ENCODE assay signal across 21 cellular contexts in the genomic region with DNA sequence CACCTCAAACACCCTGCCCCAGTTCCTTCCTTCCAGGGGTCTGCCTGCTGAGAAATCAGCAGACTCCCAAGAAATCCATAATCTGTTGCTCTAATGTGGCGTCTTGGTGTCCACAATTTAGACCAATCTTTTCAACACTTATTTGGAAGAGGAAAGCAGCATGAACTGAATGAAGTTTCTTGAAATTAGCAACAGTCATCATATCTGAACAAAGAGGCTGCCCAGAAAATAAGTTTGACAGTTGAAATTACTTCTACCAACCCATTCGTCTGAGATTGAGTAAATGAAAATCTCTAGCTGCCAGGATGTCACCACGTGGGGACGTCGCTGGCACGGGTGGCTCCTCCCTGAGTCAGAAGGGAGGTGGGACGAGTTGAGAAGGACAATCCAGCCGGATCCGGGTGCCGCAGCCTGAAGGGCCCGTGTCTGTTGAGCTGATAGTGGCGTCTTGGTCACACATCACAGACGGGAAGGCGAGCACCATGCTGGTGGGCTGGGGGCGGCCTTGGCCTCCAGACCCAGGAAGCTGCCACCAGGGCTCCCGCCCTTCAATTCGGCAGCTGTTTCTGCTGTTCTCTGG.
DNase-seq lines count a peak whose midpoint lies in the region; ATAC-seq, FAIRE-seq and TF ChIP-seq lines count a peak whose summit lies in the region.
"Had no signal": no experiment of that assay in that cellular context is flagged by ENCODE, and none has a peak within 500 bp of the region (broad histone marks: within the 10 kb centered on the region; RNA-seq: fewer than 3 reads in every experiment).

No MANE protein-coding gene starts in this region.

- WGBS in HepG2 (ENCODE audit: low lambda C conversion rate): 15% methylated on average over 12 of the region's 17 CpGs

- no peaks in the 10 kb centered on the region for H3F3A ChIP-seq in PC-9 (ENCODE audit: insufficient read depth, low read depth)

- no peak for FAIRE-seq in HepG2 (lab: Jason Lieb, UNC)
- FAIRE-seq: D721Med, GM19239 had no signal

- in situ Hi-C loops in astrocyte of the spinal cord (cut with HindIII; ENCODE audit: low sequenced_read_pairs): no loop called here
- in situ Hi-C loops in HepG2 (cut with HindIII; ENCODE audit: extremely low pct_ligation_motif_present, low pct_unique_long_range_greater_than_20kb): no loop called here

- H3K36me3 ChIP-seq in HepG2 (replicated peaks in 1 of 2; ENCODE audit: control insufficient read depth in 1 of 2, insufficient read depth in 2 of 2, low read length in 2 of 2): no peaks in the 10 kb centered on the region
- no peaks in the 10 kb centered on the region for H3K36me3 ChIP-seq in PC-9 (ENCODE audit: low read depth)
- H3K36me3 ChIP-seq: Peyer's patch, SJSA1 had no signal

- ATAC-seq in HepG2: no peak
- no peak for ATAC-seq in GM19023 (IDR thresholded peaks at IDR 0.05; ENCODE audit: unreplicated experiment)
- ATAC-seq in HG02610 (IDR thresholded peaks at IDR 0.05; ENCODE audit: unreplicated experiment): no peak

- H3K79me2 ChIP-seq in HepG2 (ENCODE audit: insufficient read depth, low read length): no peaks in the 10 kb centered on the region
- H3K79me2 ChIP-seq in PC-9 (ENCODE audit: low read depth): no peaks in the 10 kb centered on the region

- H3K9me3 ChIP-seq in HepG2 (ENCODE audit: low read length): no peaks in the 10 kb centered on the region
- H3K9me3 ChIP-seq in PC-9 (ENCODE audit: insufficient read depth, low read depth): no peaks in the 10 kb centered on the region
- H3K9me3 ChIP-seq: Peyer's patch, SJSA1 had no signal

- POLR2A ChIA-PET in HepG2 (lab: Yijun Ruan, JAX): no interaction called here
- POLR2A ChIA-PET in PC-9 (lab: Charles Lee; ENCODE audit: unreplicated experiment): no interaction called here

- H3K4me3 ChIP-seq in astrocyte of the spinal cord (ENCODE audit: low read depth, low read length): no peak overlapping the region
- H3K4me3 ChIP-seq in HepG2 (replicated peaks in 1 of 3; ENCODE audit: insufficient read depth in 1 of 3, low read depth in 2 of 3, low read length in 3 of 3): no peak overlapping the region
- H3K4me3 ChIP-seq in PC-9: no peak overlapping the region
- H3K4me3 ChIP-seq: Peyer's patch, SJSA1 had no signal

- H3K4me2 ChIP-seq in HepG2 (ENCODE audit: low read depth, low read length): no peak overlapping the region
- no peak overlapping the region for H3K4me2 ChIP-seq in PC-9

- peaks cover 31 to 100% of the 10 kb centered on the region in 2 experiments for H3K27me3 ChIP-seq in HepG2 (ENCODE audit: control insufficient read depth in 1 of 2, insufficient read depth in 2 of 2, low read length in 2 of 2)
- H3K27me3 ChIP-seq in PC-9 (ENCODE audit: insufficient read depth, low read depth): peaks cover 100% of the 10 kb centered on the region
- H3K27me3 ChIP-seq: Peyer's patch had no signal

- H3K9ac ChIP-seq in HepG2 (ENCODE audit: insufficient read depth, low read depth, low read length): no peak overlapping the region

- H3K4me1 ChIP-seq in HepG2 (ENCODE audit: insufficient read depth, low read length) (no peaks in the 10 kb centered on the region), PC-9 (replicated peaks; ENCODE audit: insufficient read depth) (no peaks in the 10 kb centered on the region)
- H3K4me1 ChIP-seq: Peyer's patch, SJSA1 had no signal

- TF ChIP-seq RAD21 in HepG2 (CRISPR knock-in tag; IDR thresholded peaks at IDR 0.05): no peak

- intact Hi-C loops in HepG2 (cut with micrococcal nuclease; ENCODE audit: unreplicated experiment) (no loop called here), PC-9 (cut with micrococcal nuclease; ENCODE audit: unreplicated experiment) (no loop called here)

- H3K27ac ChIP-seq in HepG2 (ENCODE audit: extremely low read length, insufficient read depth, low read length): no peak overlapping the region
- no peak overlapping the region for H3K27ac ChIP-seq in PC-9
- H3K27ac ChIP-seq: Peyer's patch, SJSA1 had no signal

- no peak overlapping the region for H2AFZ ChIP-seq in HepG2 (ENCODE audit: low read length)
- no peak overlapping the region for H2AFZ ChIP-seq in PC-9

- DNase-seq in AG08395 (ENCODE audit: low spot score) (peak; percentile 39), AG20443 (ENCODE audit: low spot score) (peak; percentile 41), astrocyte of the spinal cord (ENCODE audit: low read depth, low spot score) (peak; percentile 1), HepG2 (ENCODE audit: low spot score) (no peak), NCI-H146 (lab: John Stamatoyannopoulos, UW) (no peak), PC-9 (no peak)
- DNase-seq: DMS53, GDM1, MM.1S, NCI-H1092, NCI-H1436, NCI-H1930, NCI-H226, NCI-H510A treated with DMSO at 0.1 percent for 48 hours, NCI-H748 treated with DMSO at 0.1 percent for 48 hours, Peyer's patch had no signal

- BruUV-seq in HepG2 (replicated peaks; lab: Mats Ljungman, UMichigan): no TSS peak
- no TSS peak for BruUV-seq in PC-9 (replicated peaks; lab: Mats Ljungman, UMichigan)

- TF ChIP-seq EP300 in HepG2 (IDR thresholded peaks at IDR 0.05; ENCODE audit: low read depth in 2 of 2, low read length in 2 of 2) (no peak), HepG2 (CRISPR knock-in tag; IDR thresholded peaks at IDR 0.05; ENCODE audit: borderline replicate concordance) (no peak)

- H3K9me2 ChIP-seq in PC-9 (ENCODE audit: insufficient read depth): no peaks in the 10 kb centered on the region

- CTCF ChIA-PET in HepG2 (lab: Yijun Ruan, JAX; ENCODE audit: low intra/inter-chr PET ratio, low total read pairs) (no interaction called here), PC-9 (lab: Charles Lee) (no interaction called here)

- no peaks in the 10 kb centered on the region; the same call in 1 of the 2 replicates for H4K20me1 ChIP-seq in HepG2 (ENCODE audit: insufficient read depth, low read length)
- 0 out of 2 replicates have a peak, but pooled peaks cover 4% of the 10 kb centered on the region for H4K20me1 ChIP-seq in PC-9 (ENCODE audit: insufficient read depth)

- TF ChIP-seq POLR2A in HepG2 (IDR thresholded peaks at IDR 0.05; ENCODE audit: insufficient read depth in 1 of 2, low read depth in 2 of 2, low read length in 2 of 2): no peak

- TF ChIP-seq CTCF in astrocyte of the spinal cord (IDR thresholded peaks at IDR 0.05; ENCODE audit: low read depth, low read length): no peak
- no peak for TF ChIP-seq CTCF in HepG2 (CRISPR knock-in tag; IDR thresholded peaks at IDR 0.05)
- TF ChIP-seq CTCF in PC-9 (conservative IDR thresholded peaks at IDR 0.05): no peak

TF ChIP-seq in HepG2, 621 proteins besides CTCF, POLR2A, EP300 and RAD21:
- TF ChIP-seq MAFK (conservative IDR thresholded peaks at IDR 0.05 in 1 of 2, IDR thresholded peaks at IDR 0.05 in 1 of 2; ENCODE audit: low read length in 2 of 2): peak; percentile 76 to 83
- TF ChIP-seq NONO (IDR thresholded peaks at IDR 0.05): no peak
- TF ChIP-seq NONO (CRISPR knock-in tag; conservative IDR thresholded peaks at IDR 0.05): no peak
- TF ChIP-seq RFX1 (IDR thresholded peaks at IDR 0.05): no peak
- TF ChIP-seq, protein P1, sequence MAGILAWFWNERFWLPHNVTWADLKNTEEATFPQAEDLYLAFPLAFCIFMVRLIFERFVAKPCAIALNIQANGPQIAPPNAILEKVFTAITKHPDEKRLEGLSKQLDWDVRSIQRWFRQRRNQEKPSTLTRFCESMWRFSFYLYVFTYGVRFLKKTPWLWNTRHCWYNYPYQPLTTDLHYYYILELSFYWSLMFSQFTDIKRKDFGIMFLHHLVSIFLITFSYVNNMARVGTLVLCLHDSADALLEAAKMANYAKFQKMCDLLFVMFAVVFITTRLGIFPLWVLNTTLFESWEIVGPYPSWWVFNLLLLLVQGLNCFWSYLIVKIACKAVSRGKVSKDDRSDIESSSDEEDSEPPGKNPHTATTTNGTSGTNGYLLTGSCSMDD (CRISPR knock-in tag; IDR thresholded peaks at IDR 0.05): no peak
- peak; percentile 67 for TF ChIP-seq MAFF (IDR thresholded peaks at IDR 0.05; ENCODE audit: low read depth, low read length)
- no peak for TF ChIP-seq ZNF790 (CRISPR knock-in tag; IDR thresholded peaks at IDR 0.05; ENCODE audit: borderline replicate concordance)
- no peak for TF ChIP-seq XRCC5 (optimal IDR thresholded peaks at IDR 0.05; ENCODE audit: low read length)
- no peak for TF ChIP-seq ZBTB7B (CRISPR knock-in tag; IDR thresholded peaks at IDR 0.05)
- no peak for TF ChIP-seq ZNF251 (CRISPR knock-in tag; IDR thresholded peaks at IDR 0.05)
- no peak for TF ChIP-seq CAMTA2 (CRISPR knock-in tag; IDR thresholded peaks at IDR 0.05; ENCODE audit: borderline replicate concordance)
- TF ChIP-seq MYNN (CRISPR knock-in tag; IDR thresholded peaks at IDR 0.05; ENCODE audit: low read depth): no peak

Comparison
In these comparisons a context has a peak if more than half of its experiments do, and no peak if none do; other contexts are left out.
1. DNase-seq: peak in AG08395 (single experiment), AG20443 (single experiment) and astrocyte of the spinal cord (single experiment); none in HepG2 (single experiment), NCI-H146 (single experiment) and PC-9 (0 of 2).